In genomic region chr15:72826611-72827010, GRCh38 we compare ENCODE assay signal across 22 cellular contexts.
"Had no signal": no experiment of that assay in that cellular context is flagged by ENCODE, and none has a peak within 500 bp of the region (broad histone marks: within the 10 kb centered on the region; RNA-seq: fewer than 3 reads in every experiment).

No MANE protein-coding gene starts in this region.

- H3K27ac Mint-ChIP-seq: effector memory CD8-positive, alpha-beta T cell; memory B cell; natural killer cell had no signal

- H3K4me3 ChIP-seq: colonic mucosa, esophagus squamous epithelium, lung, right lobe of liver, smooth muscle cell, suprapubic skin, transverse colon, upper lobe of right lung, uterus had no signal

- H3K36me3 ChIP-seq: colonic mucosa, esophagus squamous epithelium, right lobe of liver, suprapubic skin, transverse colon, upper lobe of right lung, uterus had no signal

- H3K27me3 ChIP-seq: colonic mucosa, right lobe of liver, suprapubic skin, transverse colon, upper lobe of right lung, uterus had no signal

- H3K9me3 Mint-ChIP-seq: effector memory CD8-positive, alpha-beta T cell; natural killer cell; stimulated activated naive CD8-positive, alpha-beta T cell treated with anti-CD3 and anti-CD28 coated beads, Interleukin-15, amount 100 ng/mL, for 72 hours had no signal

- H3K4me3 Mint-ChIP-seq: effector memory CD8-positive, alpha-beta T cell; memory B cell; natural killer cell; neural crest cell; stimulated activated naive CD8-positive, alpha-beta T cell treated with anti-CD3 and anti-CD28 coated beads, Interleukin-15, amount 100 ng/mL, for 72 hours had no signal

- H3K4me1 Mint-ChIP-seq: natural killer cell; stimulated activated naive CD8-positive, alpha-beta T cell treated with anti-CD3 and anti-CD28 coated beads, Interleukin-15, amount 100 ng/mL, for 72 hours had no signal

- H3K27ac ChIP-seq: colonic mucosa, esophagus squamous epithelium, right lobe of liver, suprapubic skin, transverse colon, upper lobe of right lung, uterus had no signal

- ATAC-seq: effector memory CD8-positive, alpha-beta T cell; natural killer cell; right lobe of liver; stimulated activated naive CD8-positive, alpha-beta T cell treated with anti-CD3 and anti-CD28 coated beads, Interleukin-15, amount 100 ng/mL, for 72 hours; upper lobe of right lung had no signal

- DNase-seq: colonic mucosa; effector memory CD8-positive, alpha-beta T cell; erythroblast; esophagus squamous epithelium; foreskin melanocyte; natural killer cell; retina; right lobe of liver; stimulated activated CD4-positive, alpha-beta T cell treated with anti-CD3 and anti-CD28 coated beads, Interleukin-12 subunit alpha, Interleukin-12 subunit beta, amount 100 ng/mL, for 4 hours; stimulated activated CD4-positive, alpha-beta T cell treated with anti-CD3 and anti-CD28 coated beads, Interleukin-1b, Interleukin-23, amount 100 ng/mL, for 48 hours; stimulated activated CD4-positive, alpha-beta T cell treated with anti-CD3 and anti-CD28 coated beads, Interleukin-4, amount 100 ng/mL, for 1 hour; stimulated activated CD8-positive, alpha-beta memory T cell treated with anti-CD3 and anti-CD28 coated beads, Interleukin-4, amount 100 ng/mL, for 48 hours; stimulated activated naive CD4-positive, alpha-beta T cell; stimulated activated naive CD8-positive, alpha-beta T cell treated with anti-CD3 and anti-CD28 coated beads, Interleukin-15, amount 100 ng/mL, for 72 hours; transverse colon; upper lobe of right lung; uterus had no signal

- H3K36me3 Mint-ChIP-seq: memory B cell, natural killer cell had no signal

- H3K4me2 ChIP-seq: smooth muscle cell had no signal

- H3K4me1 ChIP-seq: colonic mucosa, esophagus squamous epithelium, right lobe of liver, suprapubic skin, transverse colon, upper lobe of right lung, uterus had no signal

- H3K9me3 ChIP-seq: colonic mucosa, esophagus squamous epithelium, right lobe of liver, suprapubic skin, transverse colon, upper lobe of right lung, uterus had no signal
